9 cellular contexts compared by ENCODE assay signal in genomic region chr12:52582971-52583456, GRCh38. TPM values are rescaled to one million over a fixed set of nuclear protein-coding genes. Genes with fewer than 3 reads are reported as not detected.
DNase-seq lines count a peak whose midpoint lies in the region; ATAC-seq, FAIRE-seq and TF ChIP-seq lines count a peak whose summit lies in the region.
"Had no signal": no experiment of that assay in that cellular context is flagged by ENCODE, and none has a peak within 500 bp of the region (broad histone marks: within the 10 kb centered on the region; RNA-seq: fewer than 3 reads in every experiment).

No MANE protein-coding gene starts in this region.

- CTCF ChIA-PET in A549 (lab: Yijun Ruan, JAX), result interaction anchor here (0.6 to 13.8 kb wide), 65 partner anchors 9 to 440 kb away, joined by 3 to 492 read pairs (median 3); partner anchors contain the start of genes KRT2, KRT5 and KRT74
- CTCF ChIA-PET in activated CD4-positive, alpha-beta T cell treated with anti-CD3 and anti-CD28 coated beads for 36 hours (lab: Charles Lee), result interaction anchor here (0.6 to 5.4 kb wide), 10 partner anchors 23 to 397 kb away, joined by 3 to 70 read pairs (median 6); no protein-coding TSS in a partner anchor

- peak overlapping the region; percentile 45 for H3K4me2 ChIP-seq in A549

- TF ChIP-seq EP300 in A549 (IDR thresholded peaks at IDR 0.05), result no peak

- H3K36me3 Mint-ChIP-seq in activated CD4-positive, alpha-beta T cell treated with anti-CD3 and anti-CD28 coated beads for 36 hours (ENCODE audit: low read depth), result no peaks in the 10 kb centered on the region

- 8% methylated on average over 7 of the region's 7 CpGs for whole genome bisulfite sequencing in A549 (ENCODE audit: missing lambda C conversion rate)

- H3K9me3 Mint-ChIP-seq in activated CD4-positive, alpha-beta T cell treated with anti-CD3 and anti-CD28 coated beads for 36 hours (ENCODE audit: low read depth), result no peaks in the 10 kb centered on the region

- ATAC-seq in A549 (peak; percentile 87 to 96), GM21723 (IDR thresholded peaks at IDR 0.05; ENCODE audit: unreplicated experiment) (no peak)
- peak; percentile 78 for ATAC-seq in activated CD4-positive, alpha-beta T cell treated with anti-CD3 and anti-CD28 coated beads for 36 hours

- H3K4me3 ChIP-seq in A549, result no peak overlapping the region
- H3K4me3 ChIP-seq: ovary had no signal

- POLR2A ChIA-PET in A549 (lab: Yijun Ruan, JAX), result no interaction called here
- POLR2A ChIA-PET in activated CD4-positive, alpha-beta T cell treated with anti-CD3 and anti-CD28 coated beads for 36 hours (lab: Charles Lee), result no interaction called here

- TF ChIP-seq POLR2A in A549 (IDR thresholded peaks at IDR 0.05; ENCODE audit: low read length), result no peak

- H3K27ac ChIP-seq in A549, result peak overlapping the region; percentile 43 to 82
- H3K27ac ChIP-seq: ovary had no signal

- intact Hi-C loops in activated CD4-positive, alpha-beta T cell treated with anti-CD3 and anti-CD28 coated beads for 36 hours (cut with DNase I, micrococcal nuclease), result loop anchor here (1.0 to 10.0 kb wide), 6 partner anchors 132 to 428 kb away; no protein-coding TSS in a partner anchor

- peak; percentile 94 to 97 for TF ChIP-seq RAD21 in A549 (conservative IDR thresholded peaks at IDR 0.05 in 1 of 2, IDR thresholded peaks at IDR 0.05 in 1 of 2)

- peaks cover 24% of the 10 kb centered on the region for H3K4me1 ChIP-seq in A549

- H3K27me3 Mint-ChIP-seq in activated CD4-positive, alpha-beta T cell treated with anti-CD3 and anti-CD28 coated beads for 36 hours, result no peaks in the 10 kb centered on the region

- FAIRE-seq in A549 (lab: Jason Lieb, UNC), result peak; percentile 83

- DNase-seq in A549 (ENCODE audit: low read depth in 1 of 2, low spot score in 1 of 2) (peak; percentile 74 to 88), GM19238 (ENCODE audit: insufficient read length, low spot score) (peak; percentile 51), NCI-H2171 treated with DMSO at 0.1 percent for 48 hours (lab: John Stamatoyannopoulos, UW) (peak; percentile 94), cerebellum (ENCODE audit: low spot score) (peak; percentile 23), kidney tubule cell (ENCODE audit: low spot score) (peak; percentile 70)
- peak; percentile 80 for DNase-seq in activated CD4-positive, alpha-beta T cell treated with anti-CD3 and anti-CD28 coated beads for 36 hours
- DNase-seq in stimulated activated CD4-positive, alpha-beta T cell treated with anti-CD3 and anti-CD28 coated beads, Interleukin-2, amount 100 ng/mL, for 48 hours, result peak; percentile 51 to 66

- no peak overlapping the region for H3K4me3 Mint-ChIP-seq in activated CD4-positive, alpha-beta T cell treated with anti-CD3 and anti-CD28 coated beads for 36 hours

- H3K27ac Mint-ChIP-seq in activated CD4-positive, alpha-beta T cell treated with anti-CD3 and anti-CD28 coated beads for 36 hours, result no peak overlapping the region

- peaks cover 51% of the 10 kb centered on the region for H3K4me1 Mint-ChIP-seq in activated CD4-positive, alpha-beta T cell treated with anti-CD3 and anti-CD28 coated beads for 36 hours

- H3K9me3 ChIP-seq in A549, result no peaks in the 10 kb centered on the region
- H3K9me3 ChIP-seq: ovary had no signal

- TF ChIP-seq CTCF in A549 (IDR thresholded peaks at IDR 0.05), result peak; percentile 85

TF ChIP-seq in A549, 52 proteins besides CTCF, POLR2A, EP300 and RAD21:
- TF ChIP-seq NFE2L2 (conservative IDR thresholded peaks at IDR 0.05; ENCODE audit: low read length) (no peak), JUNB (IDR thresholded peaks at IDR 0.05) (no peak), SMC3 (IDR thresholded peaks at IDR 0.05) (peak; percentile 96)

RNA-seq across cellular contexts. Expression of gene KRT74, which starts 9.4 kb away (rescaled TPM):
- polyA plus RNA-seq in A549 (2011; rRNA removed), result not detected in 2 replicates
- 0.01 TPM in 1 of 2 replicates, not detected in the other for polyA plus RNA-seq in A549 (2012; cell fraction: cytosol; rRNA removed)
- polyA plus RNA-seq in A549 (2012; cell fraction: nucleus; rRNA removed), result not detected in 2 replicates
- not detected in 3 replicates for polyA plus RNA-seq in A549 (2017; fragmentation: RNase III; extraction: RNeasy Plus Mini Kit Qiagen cat#74134 plus additional on column Dnase treatment)
- polyA minus RNA-seq in A549 (2011; rRNA and poly(A)+ RNA removed), result not detected in 2 replicates
- not detected for total RNA-seq in activated CD4-positive, alpha-beta T cell treated with anti-CD3 and anti-CD28 coated beads for 36 hours
- not detected for total RNA-seq in cerebellum
- total RNA-seq: ovary had no signal
- polyA plus RNA-seq: ovary had no signal

RNA-seq across cellular contexts. Expression of gene KRT72, which starts 18.2 kb away (rescaled TPM):
- polyA plus RNA-seq in A549 (2011; rRNA removed) (not detected in 2 replicates), A549 (2017; fragmentation: RNase III; extraction: RNeasy Plus Mini Kit Qiagen cat#74134 plus additional on column Dnase treatment) (not detected in 3 replicates)
- polyA plus RNA-seq in A549 (2012; cell fraction: cytosol; rRNA removed), result not detected in 2 replicates
- 0.02 and 0.07 TPM in 2 replicates for polyA plus RNA-seq in A549 (2012; cell fraction: nucleus; rRNA removed)
- not detected in 2 replicates for polyA minus RNA-seq in A549 (2011; rRNA and poly(A)+ RNA removed)
- 1 to 10 TPM; 3.2 TPM for total RNA-seq in activated CD4-positive, alpha-beta T cell treated with anti-CD3 and anti-CD28 coated beads for 36 hours
- not detected for total RNA-seq in cerebellum
- total RNA-seq: ovary had no signal
- polyA plus RNA-seq: ovary had no signal

RNA-seq across cellular contexts. Expression of gene KRT71, which starts 30.1 kb away (rescaled TPM):
- polyA plus RNA-seq in A549 (2011; rRNA removed) (not detected in 2 replicates), A549 (2017; fragmentation: RNase III; extraction: RNeasy Plus Mini Kit Qiagen cat#74134 plus additional on column Dnase treatment) (not detected in 3 replicates)
- polyA plus RNA-seq in A549 (2012; cell fraction: cytosol; rRNA removed), result not detected in 2 replicates
- polyA plus RNA-seq in A549 (2012; cell fraction: nucleus; rRNA removed), result not detected in 2 replicates
- not detected in 2 replicates for polyA minus RNA-seq in A549 (2011; rRNA and poly(A)+ RNA removed)
- not detected for total RNA-seq in activated CD4-positive, alpha-beta T cell treated with anti-CD3 and anti-CD28 coated beads for 36 hours
- 0.18 TPM for total RNA-seq in cerebellum
- total RNA-seq: ovary had no signal
- polyA plus RNA-seq: ovary had no signal

RNA-seq across cellular contexts. Expression of gene KRT73, which starts 35.3 kb away (rescaled TPM):
- polyA plus RNA-seq in A549 (2011; rRNA removed) (not detected in 2 replicates), A549 (2017; fragmentation: RNase III; extraction: RNeasy Plus Mini Kit Qiagen cat#74134 plus additional on column Dnase treatment) (not detected in 3 replicates)
- polyA plus RNA-seq in A549 (2012; cell fraction: cytosol; rRNA removed), result not detected in 2 replicates
- not detected in 2 replicates for polyA plus RNA-seq in A549 (2012; cell fraction: nucleus; rRNA removed)
- polyA minus RNA-seq in A549 (2011; rRNA and poly(A)+ RNA removed), result not detected in 2 replicates
- total RNA-seq in activated CD4-positive, alpha-beta T cell treated with anti-CD3 and anti-CD28 coated beads for 36 hours, result 1 to 10 TPM; 1.7 to 1.9 TPM
- total RNA-seq in cerebellum, result not detected
- total RNA-seq: ovary had no signal
- polyA plus RNA-seq: ovary had no signal

Comparison
In these comparisons a context has a peak if more than half of its experiments do, and no peak if none do; other contexts are left out.
1. DNase-seq: peak in every context shown above with its lines; median percentile 94 in NCI-H2171 treated with DMSO at 0.1 percent for 48 hours; 81 in A549; 80 in activated CD4-positive, alpha-beta T cell treated with anti-CD3 and anti-CD28 coated beads for 36 hours; 70 in kidney tubule cell; 58 in stimulated activated CD4-positive, alpha-beta T cell treated with anti-CD3 and anti-CD28 coated beads, Interleukin-2, amount 100 ng/mL, for 48 hours; 51 in GM19238; 23 in cerebellum.